Comparison of ENCODE assay signal across 14 cellular contexts in the genomic region with DNA sequence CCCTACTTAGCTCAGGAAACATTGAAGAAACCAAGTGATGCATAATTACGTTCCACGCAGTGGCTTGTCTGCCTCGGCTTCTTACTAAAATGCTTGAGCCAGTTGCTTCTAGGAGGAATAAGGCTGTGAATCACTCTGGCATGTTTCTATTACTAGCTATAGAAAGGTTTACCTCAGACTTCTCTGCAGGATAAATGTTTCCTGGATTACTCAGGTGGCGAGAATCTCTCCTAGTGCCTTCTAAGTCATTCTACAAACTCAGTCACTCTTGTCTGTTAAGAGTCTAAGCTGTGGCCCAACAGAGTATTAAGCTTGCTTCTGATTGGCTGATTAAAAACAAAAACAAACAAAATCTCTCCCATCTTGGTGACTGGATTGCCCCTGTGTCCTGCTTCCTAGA.
DNase-seq lines count a peak whose midpoint lies in the region; ATAC-seq and TF ChIP-seq lines count a peak whose summit lies in the region.
"Had no signal": no experiment of that assay in that cellular context is flagged by ENCODE, and none has a peak within 500 bp of the region (broad histone marks: within the 10 kb centered on the region; RNA-seq: fewer than 3 reads in every experiment).

No MANE protein-coding gene starts in this region.

- DNase-seq in AG04449 (ENCODE audit: low read depth, low spot score) (peak; percentile 87), brain microvascular endothelial cell (peak; percentile 78), left lung (no peak)
- no peak for DNase-seq in stimulated activated naive CD4-positive, alpha-beta T cell treated with Interleukin-2 at 50 U/mL for 16 hours (lab: John Stamatoyannopoulos, UW)
- DNase-seq: activated naive CD4-positive, alpha-beta T cell treated with anti-CD3 and anti-CD28 coated beads, Interleukin-2, amount 10 ng/mL, durations not matched to agents 7 days and 5 days; BE2C; midbrain; stimulated activated CD8-positive, alpha-beta memory T cell treated with anti-CD3 and anti-CD28 coated beads, Interleukin-4, amount 100 ng/mL, for 48 hours had no signal

- H3K27ac ChIP-seq in HUES48 (ENCODE audit: low read depth, low read length) (peak overlapping the region; percentile 53), brain microvascular endothelial cell (peak overlapping the region; percentile 12), left lung (no peak overlapping the region)
- H3K27ac ChIP-seq: parathyroid adenoma had no signal

- TF ChIP-seq CTCF in AG04449 (IDR thresholded peaks at IDR 0.05; ENCODE audit: insufficient read depth, low read length, missing control alignments) (no peak), brain microvascular endothelial cell (IDR thresholded peaks at IDR 0.05; ENCODE audit: low read depth, low read length, missing control alignments) (no peak), left lung (IDR thresholded peaks at IDR 0.05) (no peak)

- intact Hi-C loops in left lung (cut with DNase I) = no loop called here

- no peaks in the 10 kb centered on the region for H3K36me3 ChIP-seq in HUES48 (ENCODE audit: control insufficient read depth, insufficient read depth, low read length)
- no peaks in the 10 kb centered on the region for H3K36me3 ChIP-seq in brain microvascular endothelial cell (replicated peaks)
- no peaks in the 10 kb centered on the region for H3K36me3 ChIP-seq in left lung
- H3K36me3 ChIP-seq: BE2C, esophagus muscularis mucosa had no signal

- H3K9me3 ChIP-seq in HUES48 (ENCODE audit: control insufficient read depth, insufficient read depth, low read length) (no peaks in the 10 kb centered on the region), left lung (no peaks in the 10 kb centered on the region)
- H3K9me3 ChIP-seq: BE2C, esophagus muscularis mucosa had no signal

- no peak overlapping the region for H3K9ac ChIP-seq in HUES48 (ENCODE audit: low read depth, low read length)
- H3K9ac ChIP-seq: parathyroid adenoma had no signal

- H3K27me3 ChIP-seq in HUES48 (ENCODE audit: control insufficient read depth, insufficient read depth, low read length) (no peaks in the 10 kb centered on the region), brain microvascular endothelial cell (replicated peaks) (no peaks in the 10 kb centered on the region), left lung (no peaks in the 10 kb centered on the region)
- H3K27me3 ChIP-seq: BE2C, esophagus muscularis mucosa had no signal

- CTCF ChIA-PET in AG04449 (lab: Yijun Ruan, JAX) = interaction anchor here (1.2 to 1.5 kb wide), 2 partner anchors 10 to 369 kb away, joined by 3 to 5 read pairs; no protein-coding TSS in a partner anchor

- H3K4me1 ChIP-seq in HUES48 (ENCODE audit: control insufficient read depth, insufficient read depth, low read length) (peaks cover 11% of the 10 kb centered on the region), left lung (no peaks in the 10 kb centered on the region)
- H3K4me1 ChIP-seq: BE2C, parathyroid adenoma had no signal

- in situ Hi-C loops in brain microvascular endothelial cell (cut with HindIII; ENCODE audit: low pct_ligation_motif_present, low sequenced_read_pairs) = no loop called here

- POLR2A ChIA-PET in AG04449 (lab: Yijun Ruan, JAX) = interaction anchor here (0.7 to 1.3 kb wide), 5 partner anchors 13 to 95 kb away, joined by 3 to 8 read pairs (median 5); no protein-coding TSS in a partner anchor

- H3K4me3 ChIP-seq in AG04449 (ENCODE audit: low read depth, low read length) (no peak overlapping the region), HUES48 (ENCODE audit: low read depth, low read length) (no peak overlapping the region), brain microvascular endothelial cell (ENCODE audit: low read depth, low read length) (no peak overlapping the region), left lung (no peak overlapping the region)
- H3K4me3 ChIP-seq: esophagus muscularis mucosa had no signal

- ATAC-seq in left lung = peak; percentile 16
- no peak for ATAC-seq in HG03432 (IDR thresholded peaks at IDR 0.05; ENCODE audit: unreplicated experiment)
- no peak for ATAC-seq in HG02938 (IDR thresholded peaks at IDR 0.05; ENCODE audit: unreplicated experiment)
- ATAC-seq in GM18517 (IDR thresholded peaks at IDR 0.05; ENCODE audit: unreplicated experiment) = no peak

Comparison
In these comparisons a context has a peak if more than half of its experiments do, and no peak if none do; other contexts are left out.
1. DNase-seq: peak in AG04449 (single experiment) and brain microvascular endothelial cell (single experiment); none in left lung (0 of 2) and stimulated activated naive CD4-positive, alpha-beta T cell treated with Interleukin-2 at 50 U/mL for 16 hours (single experiment).
2. H3K27ac ChIP-seq: peak in HUES48 (single experiment) and brain microvascular endothelial cell (single experiment); none in left lung (0 of 2).